In genomic region chr1:84156210-84156621, GRCh38 we compare ENCODE assay signal across 11 cellular contexts. TPM values are rescaled to one million over a fixed set of nuclear protein-coding genes. Genes with fewer than 3 reads are reported as not detected.
DNase-seq lines count a peak whose midpoint lies in the region; ATAC-seq and TF ChIP-seq lines count a peak whose summit lies in the region.
"Had no signal": no experiment of that assay in that cellular context is flagged by ENCODE, and none has a peak within 500 bp of the region (broad histone marks: within the 10 kb centered on the region; RNA-seq: fewer than 3 reads in every experiment).

No MANE protein-coding gene starts in this region.

- H3K4me3 Mint-ChIP-seq in CD8-positive, alpha-beta memory T cell = peak overlapping the region in 6 of 7 donors; percentile 43 to 68 (median 59)
- H3K4me3 Mint-ChIP-seq in activated CD8-positive, alpha-beta T cell treated with anti-CD3 and anti-CD28 coated beads, Interleukin-2, amount 10 ng/mL, durations not matched to agents 7 days and 5 days = no peak overlapping the region

- H3K9me3 Mint-ChIP-seq in CD8-positive, alpha-beta memory T cell = no peaks in the 10 kb centered on the region
- H3K9me3 Mint-ChIP-seq in activated CD8-positive, alpha-beta T cell treated with anti-CD3 and anti-CD28 coated beads, Interleukin-2, amount 10 ng/mL, durations not matched to agents 7 days and 5 days (ENCODE audit: insufficient read depth) = peaks cover 14% of the 10 kb centered on the region

- intact Hi-C loops in posterior cingulate gyrus (cut with DNase I) = no loop called here

- no peaks in the 10 kb centered on the region for H3K9me3 ChIP-seq in CD8-positive, alpha-beta memory T cell (ENCODE audit: low read length)

- H3K36me3 Mint-ChIP-seq in CD8-positive, alpha-beta memory T cell = peaks cover 14 to 37% (median 17%) of the 10 kb centered on the region in 3 donors
- peaks cover 57% of the 10 kb centered on the region for H3K36me3 Mint-ChIP-seq in activated CD8-positive, alpha-beta T cell treated with anti-CD3 and anti-CD28 coated beads, Interleukin-2, amount 10 ng/mL, durations not matched to agents 7 days and 5 days (ENCODE audit: low read depth)

- H3K27me3 ChIP-seq in CD8-positive, alpha-beta memory T cell (ENCODE audit: insufficient read depth, low read length, poor library complexity, severe bottlenecking) = no peaks in the 10 kb centered on the region

- peak overlapping the region; percentile 2 to 72 (median 21) for H3K27ac Mint-ChIP-seq in CD8-positive, alpha-beta memory T cell
- peak overlapping the region; percentile 64 for H3K27ac Mint-ChIP-seq in activated CD8-positive, alpha-beta T cell treated with anti-CD3 and anti-CD28 coated beads, Interleukin-2, amount 10 ng/mL, durations not matched to agents 7 days and 5 days
- H3K27ac Mint-ChIP-seq: IgD-negative memory B cell had no signal

- H3K27ac ChIP-seq in CD8-positive, alpha-beta memory T cell (ENCODE audit: low read depth, low read length) = no peak overlapping the region

- H3K27me3 Mint-ChIP-seq in CD8-positive, alpha-beta memory T cell = no peaks in the 10 kb centered on the region
- no peaks in the 10 kb centered on the region for H3K27me3 Mint-ChIP-seq in activated CD8-positive, alpha-beta T cell treated with anti-CD3 and anti-CD28 coated beads, Interleukin-2, amount 10 ng/mL, durations not matched to agents 7 days and 5 days (ENCODE audit: low read depth)
- H3K27me3 Mint-ChIP-seq: IgD-negative memory B cell had no signal

- CTCF ChIA-PET in CD8-positive, alpha-beta memory T cell (lab: Charles Lee) = interaction anchor here (1.4 kb wide), 1 partner anchor 10 kb away, joined by 3 read pairs; no protein-coding TSS in a partner anchor
- CTCF ChIA-PET in activated CD8-positive, alpha-beta T cell treated with anti-CD3 and anti-CD28 coated beads, Interleukin-2, amount 10 ng/mL, durations not matched to agents 7 days and 5 days (lab: Charles Lee) = no interaction called here

- no peak overlapping the region for H3K4me3 ChIP-seq in CD8-positive, alpha-beta memory T cell (ENCODE audit: low read length)
- H3K4me3 ChIP-seq: smooth muscle cell had no signal

- POLR2A ChIA-PET in CD8-positive, alpha-beta memory T cell (lab: Charles Lee) = no interaction called here
- POLR2A ChIA-PET in activated CD8-positive, alpha-beta T cell treated with anti-CD3 and anti-CD28 coated beads, Interleukin-2, amount 10 ng/mL, durations not matched to agents 7 days and 5 days (lab: Charles Lee) = interaction anchor here (0.6 kb wide), 1 partner anchor 13 kb away, joined by 3 read pairs; no protein-coding TSS in a partner anchor

- H3K4me1 ChIP-seq in CD8-positive, alpha-beta memory T cell (ENCODE audit: insufficient read depth, low read length) = peaks cover 65% of the 10 kb centered on the region

- no peak for TF ChIP-seq CTCF in GM13976 (IDR thresholded peaks at IDR 0.05; ENCODE audit: borderline replicate concordance, control extremely low read depth, extremely low read depth, insufficient read depth, missing control alignments)

- no peaks in the 10 kb centered on the region for H3K36me3 ChIP-seq in CD8-positive, alpha-beta memory T cell (ENCODE audit: insufficient read depth, low read length)

- peak; percentile 52 for ATAC-seq in activated CD8-positive, alpha-beta T cell treated with anti-CD3 and anti-CD28 coated beads, Interleukin-2, amount 10 ng/mL, durations not matched to agents 7 days and 5 days
- no peak for ATAC-seq in HG02884 (IDR thresholded peaks at IDR 0.05; ENCODE audit: unreplicated experiment)

- in situ Hi-C loops in GM13976 (cut with MboI; ENCODE audit: low sequenced_read_pairs, unreplicated experiment) = no loop called here

- DNase-seq in CD8-positive, alpha-beta memory T cell = no peak
- DNase-seq in HPDE6-E6E7 (ENCODE audit: extremely low spot score) = peak; percentile 49
- DNase-seq in activated CD8-positive, alpha-beta T cell treated with anti-CD3 and anti-CD28 coated beads, Interleukin-2, amount 10 ng/mL, durations not matched to agents 7 days and 5 days = no peak
- DNase-seq in lung microvascular endothelial cell (ENCODE audit: low read depth in 2 of 2) = peak; percentile 32 to 94
- DNase-seq in GM13976 (ENCODE audit: low spot score) = no peak
- no peak for DNase-seq in posterior cingulate gyrus
- no peak for DNase-seq in ecto neural progenitor cell (ENCODE audit: low spot score)
- DNase-seq: glutamatergic neuron had no signal

- peaks cover 87 to 99% (median 96%) of the 10 kb centered on the region in 3 donors for H3K4me1 Mint-ChIP-seq in CD8-positive, alpha-beta memory T cell
- H3K4me1 Mint-ChIP-seq in activated CD8-positive, alpha-beta T cell treated with anti-CD3 and anti-CD28 coated beads, Interleukin-2, amount 10 ng/mL, durations not matched to agents 7 days and 5 days (ENCODE audit: low read depth) = peaks cover 65% of the 10 kb centered on the region

RNA-seq across cellular contexts. Expression of gene PRKACB, which starts 12.1 kb away (rescaled TPM):
- 10 to 100 TPM; 47.7 to 54.6 TPM for total RNA-seq in CD8-positive, alpha-beta memory T cell
- 97.5 TPM for polyA plus RNA-seq in CD8-positive, alpha-beta memory T cell
- 10 to 100 TPM; 85.2 to 96.3 TPM for total RNA-seq in activated CD8-positive, alpha-beta T cell treated with anti-CD3 and anti-CD28 coated beads, Interleukin-2, amount 10 ng/mL, durations not matched to agents 7 days and 5 days
- 5.0 and 20.5 TPM in 2 replicates for total RNA-seq in lung microvascular endothelial cell

Comparison
In these comparisons a context has a peak if more than half of its experiments do, and no peak if none do; other contexts are left out.
1. DNase-seq: peak in HPDE6-E6E7 (single experiment) and lung microvascular endothelial cell (2 of 2); none in CD8-positive, alpha-beta memory T cell (0 of 5), activated CD8-positive, alpha-beta T cell treated with anti-CD3 and anti-CD28 coated beads, Interleukin-2, amount 10 ng/mL, durations not matched to agents 7 days and 5 days (single experiment), GM13976 (single experiment), posterior cingulate gyrus (0 of 10) and ecto neural progenitor cell (single experiment).